Comparison of ENCODE assay signal across 1 cellular context in genomic region chr16:66706506-66706880, GRCh38.
TF ChIP-seq lines count a peak whose summit lies in the region.

No MANE protein-coding gene starts in this region.

TF ChIP-seq in WTC11, 78 proteins besides CTCF, POLR2A, EP300 and RAD21 (continued from another document):
- TF ChIP-seq, protein P1, sequence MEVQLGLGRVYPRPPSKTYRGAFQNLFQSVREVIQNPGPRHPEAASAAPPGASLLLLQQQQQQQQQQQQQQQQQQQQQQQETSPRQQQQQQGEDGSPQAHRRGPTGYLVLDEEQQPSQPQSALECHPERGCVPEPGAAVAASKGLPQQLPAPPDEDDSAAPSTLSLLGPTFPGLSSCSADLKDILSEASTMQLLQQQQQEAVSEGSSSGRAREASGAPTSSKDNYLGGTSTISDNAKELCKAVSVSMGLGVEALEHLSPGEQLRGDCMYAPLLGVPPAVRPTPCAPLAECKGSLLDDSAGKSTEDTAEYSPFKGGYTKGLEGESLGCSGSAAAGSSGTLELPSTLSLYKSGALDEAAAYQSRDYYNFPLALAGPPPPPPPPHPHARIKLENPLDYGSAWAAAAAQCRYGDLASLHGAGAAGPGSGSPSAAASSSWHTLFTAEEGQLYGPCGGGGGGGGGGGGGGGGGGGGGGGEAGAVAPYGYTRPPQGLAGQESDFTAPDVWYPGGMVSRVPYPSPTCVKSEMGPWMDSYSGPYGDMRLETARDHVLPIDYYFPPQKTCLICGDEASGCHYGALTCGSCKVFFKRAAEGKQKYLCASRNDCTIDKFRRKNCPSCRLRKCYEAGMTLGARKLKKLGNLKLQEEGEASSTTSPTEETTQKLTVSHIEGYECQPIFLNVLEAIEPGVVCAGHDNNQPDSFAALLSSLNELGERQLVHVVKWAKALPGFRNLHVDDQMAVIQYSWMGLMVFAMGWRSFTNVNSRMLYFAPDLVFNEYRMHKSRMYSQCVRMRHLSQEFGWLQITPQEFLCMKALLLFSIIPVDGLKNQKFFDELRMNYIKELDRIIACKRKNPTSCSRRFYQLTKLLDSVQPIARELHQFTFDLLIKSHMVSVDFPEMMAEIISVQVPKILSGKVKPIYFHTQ (CRISPR knock-in tag; IDR thresholded peaks at IDR 0.05): no peak
- no peak for TF ChIP-seq NFE2L1 (CRISPR knock-in tag; IDR thresholded peaks at IDR 0.05)
- TF ChIP-seq ERG (CRISPR knock-in tag; IDR thresholded peaks at IDR 0.05): no peak
- TF ChIP-seq OVOL2 (CRISPR knock-in tag; IDR thresholded peaks at IDR 0.05; ENCODE audit: borderline replicate concordance): no peak
- TF ChIP-seq ZNF263 (CRISPR knock-in tag; IDR thresholded peaks at IDR 0.05; ENCODE audit: low read depth): no peak
- no peak for TF ChIP-seq ZNF232 (CRISPR knock-in tag; IDR thresholded peaks at IDR 0.05)
